ENCODE assay signal across 1 cellular context in genomic region chr21:14376854-14377253, GRCh38.
TF ChIP-seq lines count a peak whose summit lies in the region.

No MANE protein-coding gene starts in this region.

TF ChIP-seq in GM23338, 12 proteins besides CTCF, POLR2A, EP300 and RAD21:
- no peak for TF ChIP-seq NANOG (IDR thresholded peaks at IDR 0.05; ENCODE audit: borderline replicate concordance)
- no peak for TF ChIP-seq CREB1 (CRISPR knock-in tag; IDR thresholded peaks at IDR 0.05; ENCODE audit: low read depth)
- TF ChIP-seq REST (IDR thresholded peaks at IDR 0.05; ENCODE audit: unreplicated experiment), result no peak
- no peak for TF ChIP-seq STAT1 (IDR thresholded peaks at IDR 0.05; ENCODE audit: unreplicated experiment)
- no peak for TF ChIP-seq JUNB (IDR thresholded peaks at IDR 0.05; ENCODE audit: unreplicated experiment)
- TF ChIP-seq, protein P1, sequence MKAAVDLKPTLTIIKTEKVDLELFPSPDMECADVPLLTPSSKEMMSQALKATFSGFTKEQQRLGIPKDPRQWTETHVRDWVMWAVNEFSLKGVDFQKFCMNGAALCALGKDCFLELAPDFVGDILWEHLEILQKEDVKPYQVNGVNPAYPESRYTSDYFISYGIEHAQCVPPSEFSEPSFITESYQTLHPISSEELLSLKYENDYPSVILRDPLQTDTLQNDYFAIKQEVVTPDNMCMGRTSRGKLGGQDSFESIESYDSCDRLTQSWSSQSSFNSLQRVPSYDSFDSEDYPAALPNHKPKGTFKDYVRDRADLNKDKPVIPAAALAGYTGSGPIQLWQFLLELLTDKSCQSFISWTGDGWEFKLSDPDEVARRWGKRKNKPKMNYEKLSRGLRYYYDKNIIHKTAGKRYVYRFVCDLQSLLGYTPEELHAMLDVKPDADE (IDR thresholded peaks at IDR 0.05), result no peak
- no peak for TF ChIP-seq ZNF114 (CRISPR knock-in tag; IDR thresholded peaks at IDR 0.05)
- TF ChIP-seq ZNF462 (CRISPR knock-in tag; IDR thresholded peaks at IDR 0.05), result no peak
- no peak for TF ChIP-seq EZH2phosphoT487 (IDR thresholded peaks at IDR 0.05; ENCODE audit: unreplicated experiment)
- no peak for TF ChIP-seq ZNF331 (CRISPR knock-in tag; IDR thresholded peaks at IDR 0.05; ENCODE audit: low read depth)
